15 cellular contexts compared by ENCODE assay signal in the genomic region with DNA sequence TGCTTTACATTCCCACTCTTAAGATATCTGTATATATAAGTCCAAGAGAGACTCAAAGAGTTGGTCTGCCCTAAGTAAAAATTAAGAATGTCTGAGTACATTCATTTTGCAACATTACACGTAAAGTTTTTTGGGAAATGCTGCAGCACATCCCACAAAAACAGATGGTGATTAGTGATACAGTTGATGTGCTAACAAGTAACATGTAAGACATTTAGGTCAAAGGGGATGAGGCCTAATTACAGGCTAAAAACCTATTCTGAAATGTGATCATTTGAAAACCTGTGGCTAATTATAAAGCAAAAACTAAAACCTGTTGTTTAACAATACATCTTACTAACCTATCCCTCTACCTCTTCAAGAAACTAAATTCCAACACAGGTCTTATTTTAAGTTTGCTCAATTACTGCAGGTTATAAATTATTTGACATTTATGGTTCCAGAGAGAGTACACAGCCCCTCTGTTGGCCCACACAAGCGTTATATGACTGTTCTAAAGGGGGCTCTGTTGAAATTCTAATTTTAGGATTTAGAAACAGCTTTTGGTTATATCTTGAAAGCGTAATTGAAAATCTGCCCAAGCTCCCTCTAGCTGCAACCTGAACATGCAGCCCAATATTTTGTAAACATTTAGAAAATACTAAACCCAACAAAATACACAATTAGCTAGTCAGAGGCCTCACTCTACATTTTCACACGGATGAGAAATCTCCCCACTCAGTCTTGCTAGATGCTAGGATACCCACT. TPM values are rescaled to one million over a fixed set of nuclear protein-coding genes. Genes with fewer than 3 reads are reported as not detected.
A peak's percentile ranks its signal among the peaks of the same experiment; 100 is the strongest.
DNase-seq lines count a peak whose midpoint lies in the region; ATAC-seq and TF ChIP-seq lines count a peak whose summit lies in the region.
"Had no signal": no experiment of that assay in that cellular context is flagged by ENCODE, and none has a peak within 500 bp of the region (broad histone marks: within the 10 kb centered on the region; RNA-seq: fewer than 3 reads in every experiment).

No MANE protein-coding gene starts in this region.

- CTCF ChIA-PET in CD4-positive, alpha-beta memory T cell (lab: Charles Lee; ENCODE audit: partially characterized antibody), result no interaction called here

- no peak for TF ChIP-seq EP300 in esophagus muscularis mucosa (IDR thresholded peaks at IDR 0.05)

- no peak overlapping the region for H3K4me3 ChIP-seq in esophagus muscularis mucosa
- H3K4me3 ChIP-seq in CD4-positive, alpha-beta memory T cell (ENCODE audit: low read length in 2 of 2), result no peak overlapping the region

- peak overlapping the region; percentile 60 for H3K27ac ChIP-seq in 22Rv1
- H3K27ac ChIP-seq in VCaP, result peak overlapping the region; percentile 70
- H3K27ac ChIP-seq in esophagus muscularis mucosa (replicated peaks in 1 of 4), result peak overlapping the region; percentile 18 to 71 (median 56)
- no peak overlapping the region for H3K27ac ChIP-seq in CD4-positive, alpha-beta memory T cell (ENCODE audit: low read depth, low read length)

- H3K4me1 Mint-ChIP-seq in nephron, result peaks cover 32% of the 10 kb centered on the region
- peaks cover 0 to 1% (median 0%) of the 10 kb centered on the region in 4 donors for H3K4me1 Mint-ChIP-seq in CD4-positive, alpha-beta memory T cell
- H3K4me1 Mint-ChIP-seq: B cell had no signal

- POLR2A ChIA-PET in CD4-positive, alpha-beta memory T cell (lab: Charles Lee; ENCODE audit: partially characterized antibody), result no interaction called here

- H3K4me1 ChIP-seq in esophagus muscularis mucosa, result peaks cover 10 to 21% (median 19%) of the 10 kb centered on the region in 4 donors
- H3K4me1 ChIP-seq in CD4-positive, alpha-beta memory T cell (ENCODE audit: insufficient read depth, low read length), result no peaks in the 10 kb centered on the region

- TF ChIP-seq POLR2A in esophagus muscularis mucosa (IDR thresholded peaks at IDR 0.05; ENCODE audit: low read depth), result no peak

- peak overlapping the region in 1 of 3 experiments; percentile 23 for H3K4me3 Mint-ChIP-seq in nephron
- no peak overlapping the region for H3K4me3 Mint-ChIP-seq in CD4-positive, alpha-beta memory T cell
- H3K4me3 Mint-ChIP-seq: activated naive CD8-positive, alpha-beta T cell; B cell had no signal

- DNase-seq in esophagus muscularis mucosa (ENCODE audit: extremely low spot score) (no peak), NK-92 (lab: John Stamatoyannopoulos, UW; ENCODE audit: unreplicated experiment) (no peak), epidermal melanocyte (ENCODE audit: insufficient read length, low spot score) (no peak)
- no peak for DNase-seq in CD4-positive, alpha-beta memory T cell
- DNase-seq: activated CD4-positive, CD25-positive, alpha-beta regulatory T cell; activated CD8-positive, alpha-beta memory T cell treated with anti-CD3 and anti-CD28 coated beads, Interleukin-2, amount 50 U/mL, for 4 hours; DND-41; NCI-H1092; NCI-H2227 treated with DMSO at 0.1 percent for 48 hours had no signal

- peak overlapping the region; percentile 95 to 97 (median 96) for H3K27ac Mint-ChIP-seq in nephron
- H3K27ac Mint-ChIP-seq in CD4-positive, alpha-beta memory T cell, result no peak overlapping the region
- H3K27ac Mint-ChIP-seq: activated naive CD8-positive, alpha-beta T cell; B cell had no signal

- ATAC-seq in GM21723 (IDR thresholded peaks at IDR 0.05; ENCODE audit: unreplicated experiment), result no peak

- no peaks in the 10 kb centered on the region for H3K27me3 ChIP-seq in esophagus muscularis mucosa
- H3K27me3 ChIP-seq in CD4-positive, alpha-beta memory T cell (ENCODE audit: insufficient read depth, low read length), result no peaks in the 10 kb centered on the region

- H3K27me3 Mint-ChIP-seq in nephron (ENCODE audit: low read depth), result no peaks in the 10 kb centered on the region
- no peaks in the 10 kb centered on the region for H3K27me3 Mint-ChIP-seq in CD4-positive, alpha-beta memory T cell
- H3K27me3 Mint-ChIP-seq: activated naive CD8-positive, alpha-beta T cell; B cell had no signal

- TF ChIP-seq CTCF in 22Rv1 (IDR thresholded peaks at IDR 0.05) (no peak), VCaP (conservative IDR thresholded peaks at IDR 0.05) (no peak), esophagus muscularis mucosa (IDR thresholded peaks at IDR 0.05) (peak in 2 of 3 experiments; percentile 8 to 25), nephron (IDR thresholded peaks at IDR 0.05; ENCODE audit: unreplicated experiment in 3 of 3) (peak in 1 of 3 experiments; percentile 17)

- 56% methylated on average over 4 of the region's 4 CpGs for WGBS in esophagus muscularis mucosa

- intact Hi-C loops in esophagus muscularis mucosa (cut with DNase I), result no loop called here
- intact Hi-C loops in CD4-positive, alpha-beta memory T cell (cut with micrococcal nuclease), result no loop called here

- H3K9me3 ChIP-seq in esophagus muscularis mucosa, result no peaks in the 10 kb centered on the region
- H3K9me3 ChIP-seq in CD4-positive, alpha-beta memory T cell (ENCODE audit: control insufficient read depth in 1 of 2, low read length in 2 of 2), result no peaks in the 10 kb centered on the region

- peaks cover 33 to 68% (median 51%) of the 10 kb centered on the region in 4 donors for H3K36me3 ChIP-seq in esophagus muscularis mucosa
- peaks cover 45% of the 10 kb centered on the region for H3K36me3 ChIP-seq in CD4-positive, alpha-beta memory T cell (ENCODE audit: insufficient read depth, low read length)

- H3K36me3 Mint-ChIP-seq in nephron (ENCODE audit: low read depth), result peaks cover 48% of the 10 kb centered on the region
- peaks cover 34 to 57% of the 10 kb centered on the region in 2 donors for H3K36me3 Mint-ChIP-seq in CD4-positive, alpha-beta memory T cell
- H3K36me3 Mint-ChIP-seq: activated naive CD8-positive, alpha-beta T cell had no signal

- no peaks in the 10 kb centered on the region for H3K9me3 Mint-ChIP-seq in nephron
- H3K9me3 Mint-ChIP-seq in CD4-positive, alpha-beta memory T cell, result no peaks in the 10 kb centered on the region

RNA-seq across cellular contexts. Expression of a gene that starts 42.9 kb away (rescaled TPM):
- 10 to 100 TPM; 17.4 to 23.8 (median 20.7) TPM for total RNA-seq in esophagus muscularis mucosa
- 10 to 100 TPM; 25.9 to 27.5 TPM for total RNA-seq in CD4-positive, alpha-beta memory T cell
- 10 to 100 TPM; 21.4 to 29.6 TPM for polyA plus RNA-seq in CD4-positive, alpha-beta memory T cell

RNA-seq across cellular contexts. Expression of a gene that starts 43.0 kb away (rescaled TPM):
- total RNA-seq in esophagus muscularis mucosa, result 10 to 100 TPM in 3 of 4 donors, 1 to 10 TPM in 1; 8.8 to 21.6 (median 16.8) TPM
- total RNA-seq in CD4-positive, alpha-beta memory T cell, result 10 to 100 TPM; 52.2 to 58.3 TPM
- polyA plus RNA-seq in CD4-positive, alpha-beta memory T cell, result 10 to 100 TPM; 13.4 to 14.6 TPM

RNA-seq across cellular contexts. Expression of a gene that starts 43.7 kb away (rescaled TPM):
- 10 to 100 TPM; 32.0 to 57.3 (median 52.0) TPM for total RNA-seq in esophagus muscularis mucosa
- 10 to 100 TPM; 70.3 to 74.8 TPM for total RNA-seq in CD4-positive, alpha-beta memory T cell
- polyA plus RNA-seq in CD4-positive, alpha-beta memory T cell, result 10 to 100 TPM; 11.0 to 35.8 TPM

Comparison
In these comparisons a context has a peak if more than half of its experiments do, and no peak if none do; other contexts are left out.
1. CTCF ChIP-seq: peak in esophagus muscularis mucosa (2 of 3); none in 22Rv1 (single experiment) and VCaP (single experiment).
2. H3K27ac Mint-ChIP-seq: peak in nephron (3 of 3); none in CD4-positive, alpha-beta memory T cell (0 of 7).